Comparison of ENCODE assay signal across 10 cellular contexts in genomic region chr12:113055594-113056380, GRCh38. TPM values are rescaled to one million over a fixed set of nuclear protein-coding genes. Genes with fewer than 3 reads are reported as not detected.
DNase-seq lines count a peak whose midpoint lies in the region; ATAC-seq, FAIRE-seq and TF ChIP-seq lines count a peak whose summit lies in the region.
"Had no signal": no experiment of that assay in that cellular context is flagged by ENCODE, and none has a peak within 500 bp of the region (broad histone marks: within the 10 kb centered on the region; RNA-seq: fewer than 3 reads in every experiment).

No MANE protein-coding gene starts in this region.

- no peak overlapping the region for H2BK120ac ChIP-seq in H9 (ENCODE audit: low read depth, low read length, poor library complexity, severe bottlenecking)

- peaks cover 8% of the 10 kb centered on the region for H3K27me3 Mint-ChIP-seq in CD4-positive, CD25-positive, alpha-beta regulatory T cell
- peaks cover 59% of the 10 kb centered on the region for H3K27me3 Mint-ChIP-seq in H9 (ENCODE audit: low read depth)
- H3K27me3 Mint-ChIP-seq in naive thymus-derived CD4-positive, alpha-beta T cell = peaks cover 0 to 28% (median 0%) of the 10 kb centered on the region in 5 donors

- H3K27me3 ChIP-seq in CD4-positive, CD25-positive, alpha-beta regulatory T cell (ENCODE audit: control insufficient read depth, insufficient read depth, low read length) = peaks cover 2% of the 10 kb centered on the region
- H3K27me3 ChIP-seq in H9 (ENCODE audit: insufficient read depth, low read length) = peaks cover 14% of the 10 kb centered on the region
- H3K27me3 ChIP-seq in K562 (ENCODE audit: control insufficient read depth in 2 of 2, insufficient read depth in 2 of 2, low read length in 2 of 2) = peaks cover 5 to 30% of the 10 kb centered on the region in 2 experiments; a peak in 3 of 5 replicates
- no peaks in the 10 kb centered on the region for H3K27me3 ChIP-seq in naive thymus-derived CD4-positive, alpha-beta T cell (ENCODE audit: control insufficient read depth in 2 of 2, insufficient read depth in 2 of 2, low read length in 2 of 2)
- peaks cover 88% of the 10 kb centered on the region for H3K27me3 ChIP-seq in foreskin keratinocyte
- peaks cover 34 to 45% (median 37%) of the 10 kb centered on the region in 3 donors for H3K27me3 ChIP-seq in gastrocnemius medialis

- no peak overlapping the region for H2BK5ac ChIP-seq in H9 (ENCODE audit: insufficient read length, low read length)

- H3K9ac ChIP-seq in H9 (ENCODE audit: extremely low read depth, insufficient read length, low read length) (no peak overlapping the region), K562 (ENCODE audit: insufficient read depth in 1 of 2, low read depth in 2 of 2, low read length in 2 of 2) (no peak overlapping the region)

- POLR2A ChIA-PET in K562 (lab: Yijun Ruan, JAX) = interaction anchor here (0.7 kb wide), 1 partner anchor 439 kb away, joined by 3 read pairs; no protein-coding TSS in a partner anchor
- POLR2A ChIA-PET in naive thymus-derived CD4-positive, alpha-beta T cell (lab: Charles Lee) = interaction anchor here (0.5 to 1.6 kb wide), 2 partner anchors 34 to 129 kb away, joined by 3 to 4 read pairs; partner anchors contain the start of gene DDX54

- no peak overlapping the region for H4K91ac ChIP-seq in H9 (ENCODE audit: insufficient read length, low read depth, low read length)

- TF ChIP-seq POLR2A in K562 (conservative IDR thresholded peaks at IDR 0.05) (no peak), gastrocnemius medialis (IDR thresholded peaks at IDR 0.05) (no peak)

- H4K20me1 ChIP-seq in H9 (ENCODE audit: control insufficient read depth, insufficient read depth, insufficient read length) (no peaks in the 10 kb centered on the region), K562 (replicated peaks; ENCODE audit: control insufficient read depth, insufficient read depth, low read length) (peaks cover 6% of the 10 kb centered on the region)

- H3T11ph ChIP-seq in H9 (ENCODE audit: low read length) = no peak overlapping the region

- H4K5ac ChIP-seq in H9 (ENCODE audit: insufficient read length, low read depth, low read length) = no peak overlapping the region

- no peak overlapping the region for H3K4ac ChIP-seq in H9 (ENCODE audit: low read depth, low read length)

- H3K4me1 ChIP-seq in CD4-positive, CD25-positive, alpha-beta regulatory T cell (ENCODE audit: control insufficient read depth, insufficient read depth, low read length, poor library complexity, severe bottlenecking) = peaks cover 28% of the 10 kb centered on the region
- H3K4me1 ChIP-seq in H9 (ENCODE audit: insufficient read depth, low read length) (no peaks in the 10 kb centered on the region), K562 (replicated peaks in 1 of 2; ENCODE audit: control insufficient read depth in 2 of 2, insufficient read depth in 2 of 2, low read length in 2 of 2) (peaks cover 0 to 18% of the 10 kb centered on the region in 2 experiments; a peak in 1 of 5 replicates), foreskin keratinocyte (no peaks in the 10 kb centered on the region), gastrocnemius medialis (no peaks in the 10 kb centered on the region)
- H3K4me1 ChIP-seq in naive thymus-derived CD4-positive, alpha-beta T cell (ENCODE audit: control insufficient read depth in 2 of 2, insufficient read depth in 2 of 2, low read length in 2 of 2) = peaks cover 4 to 41% of the 10 kb centered on the region in 2 donors
- H3K4me1 ChIP-seq: Caco-2 had no signal

- H3K14ac ChIP-seq in H9 (ENCODE audit: insufficient read depth, low read length) = no peak overlapping the region

- H4K8ac ChIP-seq in H9 (replicated peaks; ENCODE audit: insufficient read length, low read depth, low read length) = no peak overlapping the region

- no peak overlapping the region for H2BK20ac ChIP-seq in H9 (ENCODE audit: low read depth, low read length, poor library complexity, severe bottlenecking)

- H3K79me2 ChIP-seq in H9 (ENCODE audit: insufficient read depth, low read length) = no peaks in the 10 kb centered on the region
- no peaks in the 10 kb centered on the region for H3K79me2 ChIP-seq in K562 (ENCODE audit: control insufficient read depth, insufficient read depth, low read length)

- no peaks in the 10 kb centered on the region for H3K9me1 ChIP-seq in K562 (ENCODE audit: control insufficient read depth, insufficient read depth, low read length)

- no peak for ATAC-seq in CD4-positive, CD25-positive, alpha-beta regulatory T cell (ENCODE audit: low read depth in 2 of 2)
- ATAC-seq in K562 (no peak), foreskin keratinocyte (no peak), GM18517 (IDR thresholded peaks at IDR 0.05; ENCODE audit: unreplicated experiment) (no peak), gastrocnemius medialis (no peak)
- no peak for ATAC-seq in naive thymus-derived CD4-positive, alpha-beta T cell

- H3K18ac ChIP-seq in H9 (ENCODE audit: insufficient read length, low read depth, low read length) = no peak overlapping the region

- H2AK5ac ChIP-seq in H9 (ENCODE audit: insufficient read length, low read length) = no peak overlapping the region

- H3K27ac ChIP-seq in CD4-positive, CD25-positive, alpha-beta regulatory T cell (ENCODE audit: insufficient read depth, low read length, poor library complexity, severe bottlenecking) = peak overlapping the region; percentile 28
- H3K27ac ChIP-seq in H9 (ENCODE audit: insufficient read length, low read depth, low read length) (no peak overlapping the region), K562 (ENCODE audit: extremely low read depth, low read depth, low read length) (no peak overlapping the region), foreskin keratinocyte (no peak overlapping the region), gastrocnemius medialis (no peak overlapping the region)
- H3K27ac ChIP-seq in naive thymus-derived CD4-positive, alpha-beta T cell (ENCODE audit: low read depth, low read length) = peak overlapping the region; percentile 72
- H3K27ac ChIP-seq: sigmoid colon had no signal

- TF ChIP-seq CTCF in H9 (conservative IDR thresholded peaks at IDR 0.05) (no peak), K562 (IDR thresholded peaks at IDR 0.05 in 2 of 3, conservative IDR thresholded peaks at IDR 0.05 in 1 of 3; ENCODE audit: insufficient read depth in 2 of 3, low read depth in 1 of 3, low read length in 3 of 3) (no peak), foreskin keratinocyte (conservative IDR thresholded peaks at IDR 0.05) (no peak), gastrocnemius medialis (IDR thresholded peaks at IDR 0.05 in 4 of 5, conservative IDR thresholded peaks at IDR 0.05 in 1 of 5) (no peak)

- no peak overlapping the region for H3K23ac ChIP-seq in H9 (ENCODE audit: insufficient read length, low read depth, low read length)

- TF ChIP-seq RAD21 in K562 (CRISPR knock-in tag; conservative IDR thresholded peaks at IDR 0.05 in 1 of 2, IDR thresholded peaks at IDR 0.05 in 1 of 2) = no peak

- DNase-seq in CD4-positive, CD25-positive, alpha-beta regulatory T cell = no peak
- DNase-seq in H9 (no peak), K562 (ENCODE audit: extremely low read depth in 1 of 4, low spot score in 3 of 4) (no peak), NCI-H2227 treated with DMSO at 0.1 percent for 48 hours (lab: John Stamatoyannopoulos, UW) (no peak), foreskin keratinocyte (no peak), gastrocnemius medialis (no peak)
- DNase-seq in naive thymus-derived CD4-positive, alpha-beta T cell = no peak
- DNase-seq: Caco-2, sigmoid colon had no signal

- intact Hi-C loops in K562 (cut with micrococcal nuclease) (no loop called here), gastrocnemius medialis (cut with DNase I; ENCODE audit: low total_unique reads) (no loop called here)
- intact Hi-C loops in naive thymus-derived CD4-positive, alpha-beta T cell (cut with micrococcal nuclease) = loop anchor here (5.0 to 10.0 kb wide), 2 partner anchors 82 to 279 kb away; partner anchors contain the start of genes RASAL1 (in 1 of the 2) and SLC8B1 (in 1 of the 2)

- no CpG with 5 or more reads among the region's 13 CpGs for WGBS in H9 (ENCODE audit: extremely low coverage, insufficient read length, low lambda C conversion rate)
- 5% methylated on average over 10 of the region's 13 CpGs for WGBS in K562 (ENCODE audit: insufficient coverage, low coverage, missing lambda C conversion rate)

- H3K79me1 ChIP-seq in H9 (ENCODE audit: insufficient read depth, low read depth, low read length, poor library complexity, severe bottlenecking) = no peaks in the 10 kb centered on the region

- peak overlapping the region; percentile 57 to 81 (median 80) for H3K27ac Mint-ChIP-seq in CD4-positive, CD25-positive, alpha-beta regulatory T cell
- no peak overlapping the region for H3K27ac Mint-ChIP-seq in H9
- peak overlapping the region in 8 of 9 donors; percentile 46 to 90 (median 84) for H3K27ac Mint-ChIP-seq in naive thymus-derived CD4-positive, alpha-beta T cell

- H2BK12ac ChIP-seq in H9 (ENCODE audit: insufficient read length, low read depth, low read length) = no peak overlapping the region

- no peak for TF ChIP-seq EP300 in K562 (IDR thresholded peaks at IDR 0.05; ENCODE audit: low read length)

- peak overlapping the region; percentile 75 to 88 (median 80) for H3K4me3 Mint-ChIP-seq in CD4-positive, CD25-positive, alpha-beta regulatory T cell
- peak overlapping the region; percentile 59 to 79 for H3K4me3 Mint-ChIP-seq in H9
- H3K4me3 Mint-ChIP-seq in naive thymus-derived CD4-positive, alpha-beta T cell = peak overlapping the region in 9 of 10 donors; percentile 36 to 91 (median 87)

- H3K36me3 Mint-ChIP-seq in CD4-positive, CD25-positive, alpha-beta regulatory T cell = no peaks in the 10 kb centered on the region
- H3K36me3 Mint-ChIP-seq in H9 (ENCODE audit: insufficient read depth in 1 of 3, low read depth in 3 of 3) = no peaks in the 10 kb centered on the region; a peak in 1 of 7 replicates
- no peaks in the 10 kb centered on the region for H3K36me3 Mint-ChIP-seq in naive thymus-derived CD4-positive, alpha-beta T cell

- in situ Hi-C loops in K562 (cut with MboI) = no loop called here
- in situ Hi-C loops in gastrocnemius medialis (cut with MboI; ENCODE audit: low sequenced_read_pairs in 4 of 4) = no loop called here

- H2BK15ac ChIP-seq in H9 (ENCODE audit: low read depth, low read length) = no peak overlapping the region

- H3K4me2 ChIP-seq in H9 (ENCODE audit: insufficient read depth, insufficient read length, low read length) (no peak overlapping the region), K562 (ENCODE audit: insufficient read depth, low read length) (no peak overlapping the region)

- H3K36me3 ChIP-seq in CD4-positive, CD25-positive, alpha-beta regulatory T cell (ENCODE audit: control insufficient read depth, insufficient read depth, low read length) = no peaks in the 10 kb centered on the region
- H3K36me3 ChIP-seq in K562 (ENCODE audit: control insufficient read depth, insufficient read depth, low read length) (no peaks in the 10 kb centered on the region), gastrocnemius medialis (no peaks in the 10 kb centered on the region)
- no peaks in the 10 kb centered on the region for H3K36me3 ChIP-seq in naive thymus-derived CD4-positive, alpha-beta T cell (ENCODE audit: control insufficient read depth in 2 of 3, insufficient read depth in 3 of 3, low read length in 3 of 3)
- H3K36me3 ChIP-seq: sigmoid colon had no signal

- H3K56ac ChIP-seq in H9 (ENCODE audit: insufficient read length, low read depth, low read length) = no peak overlapping the region

- H3K23me2 ChIP-seq in H9 (ENCODE audit: insufficient read length, low read depth, low read length, poor library complexity, severe bottlenecking) = no peaks in the 10 kb centered on the region

- CTCF ChIA-PET in K562 (lab: Yijun Ruan, JAX; ENCODE audit: low intra/inter-chr PET ratio) = no interaction called here
- CTCF ChIA-PET in naive thymus-derived CD4-positive, alpha-beta T cell (lab: Charles Lee) = interaction anchor here (0.7 to 8.1 kb wide), 3 partner anchors 14 to 119 kb away, joined by 3 to 73 read pairs (median 3); no protein-coding TSS in a partner anchor

- FAIRE-seq in K562 (lab: Jason Lieb, UNC) = no peak

- H3K9me3 ChIP-seq in CD4-positive, CD25-positive, alpha-beta regulatory T cell (ENCODE audit: control insufficient read depth in 2 of 2, low read length in 2 of 2) = no peaks in the 10 kb centered on the region
- H3K9me3 ChIP-seq in H9 (ENCODE audit: control insufficient read depth, low read depth, low read length) (no peaks in the 10 kb centered on the region), K562 (replicated peaks; ENCODE audit: control insufficient read depth, insufficient read depth, low read depth, low read length) (no peaks in the 10 kb centered on the region), gastrocnemius medialis (no peaks in the 10 kb centered on the region)
- no peaks in the 10 kb centered on the region for H3K9me3 ChIP-seq in naive thymus-derived CD4-positive, alpha-beta T cell (ENCODE audit: control insufficient read depth in 2 of 3, low read length in 3 of 3)
- H3K9me3 ChIP-seq: Caco-2, sigmoid colon had no signal

- peaks cover 0 to 40% (median 20%) of the 10 kb centered on the region in 4 donors for H3K4me1 Mint-ChIP-seq in CD4-positive, CD25-positive, alpha-beta regulatory T cell
- H3K4me1 Mint-ChIP-seq in H9 = 0 out of 4 replicates have a peak, but pooled peaks cover 0 to 3% of the 10 kb centered on the region in 2 experiments
- peaks cover 0 to 54% (median 45%) of the 10 kb centered on the region in 7 donors for H3K4me1 Mint-ChIP-seq in naive thymus-derived CD4-positive, alpha-beta T cell

- H3K4me3 ChIP-seq in CD4-positive, CD25-positive, alpha-beta regulatory T cell (ENCODE audit: low read depth, low read length) = peak overlapping the region; percentile 31
- H3K4me3 ChIP-seq in K562 (no peak overlapping the region), gastrocnemius medialis (no peak overlapping the region)
- H3K4me3 ChIP-seq in naive thymus-derived CD4-positive, alpha-beta T cell (ENCODE audit: low read length) = peak overlapping the region; percentile 57

- no TSS peak for BruUV-seq in K562 (replicated peaks; lab: Mats Ljungman, UMichigan)

- H2AFZ ChIP-seq in H9 (ENCODE audit: low read length) = no peak overlapping the region
- H2AFZ ChIP-seq in K562 (ENCODE audit: low read depth, low read length) = no peak overlapping the region

- no peaks in the 10 kb centered on the region for H3K9me3 Mint-ChIP-seq in CD4-positive, CD25-positive, alpha-beta regulatory T cell
- no peaks in the 10 kb centered on the region for H3K9me3 Mint-ChIP-seq in H9
- no peaks in the 10 kb centered on the region for H3K9me3 Mint-ChIP-seq in naive thymus-derived CD4-positive, alpha-beta T cell

RNA-seq across cellular contexts. Expression of gene DTX1, which starts 0.7 kb away (rescaled TPM):
- total RNA-seq in CD4-positive, CD25-positive, alpha-beta regulatory T cell = 7.8 TPM
- 1 to 10 TPM in 1 of 4 donors, under 1 TPM in 3; 0.64 to 1.1 (median 0.84) TPM for polyA plus RNA-seq in CD4-positive, CD25-positive, alpha-beta regulatory T cell
- total RNA-seq in H9 (2021) (3.0 and 3.5 TPM in 2 replicates), K562 (2014; rRNA removed) (not detected in 2 replicates), K562 (2014; rRNA removed; fragmentation: Illumina TruSeq; extraction: Trizol) (not detected in 2 replicates), K562 (2015; rRNA removed; fragmentation: Illumina TruSeq; extraction: Trizol) (not detected in 2 replicates), K562 (2021) (not detected in 2 replicates), foreskin keratinocyte (not detected in 2 replicates), gastrocnemius medialis (1 to 10 TPM in 1 of 4 donors, under 1 TPM in 3; 0.49 to 1.1 (median 0.77) TPM)
- total RNA-seq in K562 (2011; cell fraction: chromatin; rRNA removed; ENCODE audit: low replicate concordance) = not detected in 2 replicates
- total RNA-seq in K562 (2011; cell fraction: nucleolus; rRNA removed) = not detected in 2 replicates
- total RNA-seq in K562 (2011; cell fraction: nucleoplasm; rRNA removed) = not detected in 2 replicates
- polyA plus RNA-seq in K562 (2011; rRNA removed) (not detected in 2 replicates), K562 (2014; fragmentation: Illumina TruSeq; extraction: Trizol) (not detected in 2 replicates), K562 (2014; fragmentation: Nextera tagmentation; extraction: Ambion mirVana) (not detected), K562 (2014; rRNA removed) (not detected in 2 replicates), foreskin keratinocyte (not detected in 2 replicates)
- not detected in 2 replicates for polyA plus RNA-seq in K562 (2011; cell fraction: cytosol; rRNA removed)
- polyA plus RNA-seq in K562 (2011; cell fraction: nucleus; rRNA removed) = not detected in 2 replicates
- polyA plus RNA-seq in K562 (2012) = not detected in 2 replicates
- not detected in 2 replicates for polyA minus RNA-seq in K562 (2011; rRNA and poly(A)+ RNA removed)
- not detected in 2 replicates for polyA minus RNA-seq in K562 (2011; cell fraction: cytosol; rRNA and poly(A)+ RNA removed)
- polyA minus RNA-seq in K562 (2011; cell fraction: nucleus; rRNA and poly(A)+ RNA removed) = not detected in 2 replicates
- total RNA-seq in naive thymus-derived CD4-positive, alpha-beta T cell = 10 to 100 TPM in 2 of 5 experiments, 1 to 10 TPM in 2, not detected in 1; 4.2 to 15.8 (median 8.8) TPM
- 1 to 10 TPM in 1 of 2 donors, under 1 TPM in 1; 0.80 to 4.2 TPM for polyA plus RNA-seq in naive thymus-derived CD4-positive, alpha-beta T cell
- total RNA-seq: Caco-2 had no signal

Comparison
In these comparisons a context has a peak if more than half of its experiments do, and no peak if none do; other contexts are left out.
1. H3K27ac ChIP-seq: peak in CD4-positive, CD25-positive, alpha-beta regulatory T cell (single experiment) and naive thymus-derived CD4-positive, alpha-beta T cell (single experiment); none in H9 (single experiment), K562 (single experiment), foreskin keratinocyte (single experiment) and gastrocnemius medialis (0 of 4).
2. H3K4me3 ChIP-seq: peak in CD4-positive, CD25-positive, alpha-beta regulatory T cell (single experiment) and naive thymus-derived CD4-positive, alpha-beta T cell (single experiment); none in K562 (single experiment) and gastrocnemius medialis (0 of 4).
3. H3K27ac Mint-ChIP-seq: peak in CD4-positive, CD25-positive, alpha-beta regulatory T cell (3 of 3) and naive thymus-derived CD4-positive, alpha-beta T cell (8 of 9); none in H9 (0 of 3).
4. intact Hi-C loops: an anchor here in naive thymus-derived CD4-positive, alpha-beta T cell (5.0 to 10.0 kb wide); none called in K562 and gastrocnemius medialis.
5. Peak in every context shown above with its lines, with median percentiles within 50 percentile points of each other: H3K4me3 Mint-ChIP-seq.